ENCODE assay signal across 8 cellular contexts in genomic region chr16:31477220-31478216, GRCh38. TPM values are rescaled to one million over a fixed set of nuclear protein-coding genes. Genes with fewer than 3 reads are reported as not detected.
DNase-seq lines count a peak whose midpoint lies in the region; ATAC-seq, FAIRE-seq and TF ChIP-seq lines count a peak whose summit lies in the region.

No MANE protein-coding gene starts in this region.

- peak overlapping the region; percentile 83 for H3K4me3 ChIP-seq in GM23338
- H3K4me3 ChIP-seq in esophagus squamous epithelium: peak overlapping the region; percentile 35 to 64 (median 48)
- H3K4me3 ChIP-seq in spleen: peak overlapping the region; percentile 35 to 80 (median 46)

- H3K36me3 ChIP-seq in GM23338 (ENCODE audit: insufficient read depth) (no peaks in the 10 kb centered on the region), esophagus squamous epithelium (peaks cover 0 to 48% (median 10%) of the 10 kb centered on the region in 3 donors), spleen (peaks cover 0 to 50% (median 0%) of the 10 kb centered on the region in 6 donors)

- peak; percentile 73 for ATAC-seq in GM23338

- H3K27me3 ChIP-seq in GM23338 (ENCODE audit: insufficient read depth): peaks cover 81% of the 10 kb centered on the region
- peaks cover 0 to 4% (median 0%) of the 10 kb centered on the region in 4 donors for H3K27me3 ChIP-seq in esophagus squamous epithelium
- peaks cover 0 to 69% (median 4%) of the 10 kb centered on the region in 7 donors for H3K27me3 ChIP-seq in spleen (replicated peaks in 1 of 7)

- peaks cover 8% of the 10 kb centered on the region for H3K36me3 Mint-ChIP-seq in GM23338 (ENCODE audit: low read depth)
- no peaks in the 10 kb centered on the region for H3K36me3 Mint-ChIP-seq in T-helper 1 cell treated with Interleukin-12 subunit alpha and Interleukin-12 subunit beta and Interleukin-4 antibody, amounts not matched to agents 30 μg/mL and 1 μg/mL, for 36 hours (ENCODE audit: low read depth)

- H3K4me1 ChIP-seq in GM23338 (ENCODE audit: insufficient read depth): no peaks in the 10 kb centered on the region; the same call in 1 of the 2 replicates
- peaks cover 21 to 63% (median 26%) of the 10 kb centered on the region in 3 donors for H3K4me1 ChIP-seq in esophagus squamous epithelium
- peaks cover under 1 to 72% (median 38%) of the 10 kb centered on the region in 6 donors for H3K4me1 ChIP-seq in spleen

- H3K27ac ChIP-seq in GM23338 (ENCODE audit: low read depth) (no peak overlapping the region), esophagus squamous epithelium (peak overlapping the region; percentile 63 to 80 (median 69)), spleen (peak overlapping the region in 6 of 8 donors; percentile 32 to 84 (median 63))

- peak overlapping the region; percentile 99 for H2AFZ ChIP-seq in GM23338

- H3K4me3 Mint-ChIP-seq in GM23338: peak overlapping the region; percentile 74
- H3K4me3 Mint-ChIP-seq in T-helper 1 cell treated with Interleukin-12 subunit alpha and Interleukin-12 subunit beta and Interleukin-4 antibody, amounts not matched to agents 30 μg/mL and 1 μg/mL, for 36 hours: peak overlapping the region; percentile 69

- no peaks in the 10 kb centered on the region for H3K79me2 ChIP-seq in GM23338 (replicated peaks; ENCODE audit: insufficient read depth)

- TF ChIP-seq CTCF in GM23338 (conservative IDR thresholded peaks at IDR 0.05; ENCODE audit: low read depth in 2 of 2) (peak in 1 of 2 experiments; percentile 51; a peak in 3 of 4 replicates), esophagus squamous epithelium (IDR thresholded peaks at IDR 0.05) (no peak), spleen (IDR thresholded peaks at IDR 0.05 in 8 of 11, conservative IDR thresholded peaks at IDR 0.05 in 3 of 11) (peak in 1 of 11 experiments; percentile 11)

- peaks cover 11% of the 10 kb centered on the region; the same call in 2 of the 3 replicates for H3K4me1 Mint-ChIP-seq in GM23338
- peaks cover 15% of the 10 kb centered on the region for H3K4me1 Mint-ChIP-seq in T-helper 1 cell treated with Interleukin-12 subunit alpha and Interleukin-12 subunit beta and Interleukin-4 antibody, amounts not matched to agents 30 μg/mL and 1 μg/mL, for 36 hours (ENCODE audit: low read depth)

- no peaks in the 10 kb centered on the region for H4K20me1 ChIP-seq in GM23338 (replicated peaks; ENCODE audit: insufficient read depth)

- intact Hi-C loops in esophagus squamous epithelium (cut with DNase I): no loop called here
- intact Hi-C loops in spleen (cut with DNase I; ENCODE audit: low total_unique reads): no loop called here

- no peaks in the 10 kb centered on the region for H3K9me2 ChIP-seq in GM23338 (ENCODE audit: insufficient read depth)

- peaks cover 8% of the 10 kb centered on the region; the same call in 1 of the 2 replicates for H3F3A ChIP-seq in GM23338 (replicated peaks; ENCODE audit: low read depth)

- H3K9me3 Mint-ChIP-seq in GM23338: peaks cover 6% of the 10 kb centered on the region
- H3K9me3 Mint-ChIP-seq in T-helper 1 cell treated with Interleukin-12 subunit alpha and Interleukin-12 subunit beta and Interleukin-4 antibody, amounts not matched to agents 30 μg/mL and 1 μg/mL, for 36 hours: no peaks in the 10 kb centered on the region

- FAIRE-seq in urothelium cell line (lab: Jason Lieb, UNC) (no peak), H54 (lab: Jason Lieb, UNC) (no peak)

- DNase-seq in COLO668 (lab: John Stamatoyannopoulos, UW; ENCODE audit: unreplicated experiment) (peak; percentile 68), GM23338 (ENCODE audit: low spot score) (peak; percentile 91), esophagus squamous epithelium (lab: John Stamatoyannopoulos, UW) (no peak), spleen (peak; percentile 90), urothelium cell line (ENCODE audit: low spot score) (no peak), hepatic stellate cell (ENCODE audit: low spot score) (no peak), H54 (ENCODE audit: insufficient read length, low spot score) (no peak)

- peak overlapping the region; percentile 30; the same call in 1 of the 2 replicates for H3K27ac Mint-ChIP-seq in GM23338
- peak overlapping the region; percentile 15 for H3K27ac Mint-ChIP-seq in T-helper 1 cell treated with Interleukin-12 subunit alpha and Interleukin-12 subunit beta and Interleukin-4 antibody, amounts not matched to agents 30 μg/mL and 1 μg/mL, for 36 hours

- TF ChIP-seq POLR2A in esophagus squamous epithelium (IDR thresholded peaks at IDR 0.05) (no peak), spleen (IDR thresholded peaks at IDR 0.05) (no peak), H54 (IDR thresholded peaks at IDR 0.05; ENCODE audit: low read depth, low read length) (no peak)

- peak overlapping the region; percentile 98 for H3K4me2 ChIP-seq in GM23338

- H3K9me3 ChIP-seq in esophagus squamous epithelium: no peaks in the 10 kb centered on the region
- no peaks in the 10 kb centered on the region for H3K9me3 ChIP-seq in spleen

- peaks cover 66% of the 10 kb centered on the region for H3K27me3 Mint-ChIP-seq in GM23338 (ENCODE audit: insufficient read depth, low read depth, poor library complexity)
- peaks cover 55% of the 10 kb centered on the region for H3K27me3 Mint-ChIP-seq in T-helper 1 cell treated with Interleukin-12 subunit alpha and Interleukin-12 subunit beta and Interleukin-4 antibody, amounts not matched to agents 30 μg/mL and 1 μg/mL, for 36 hours (ENCODE audit: low read depth)

- WGBS in esophagus squamous epithelium, 2 donors: 60 to 61% methylated on average over 17 to 28 of the region's 67 CpGs
- WGBS in spleen, 5 donors: 30 to 57% (median 35%) methylated on average over 34 to 67 of the region's 67 CpGs

RNA-seq across cellular contexts. Expression of gene SLC5A2, which starts 5.4 kb away (rescaled TPM):
- total RNA-seq in GM23338 (2014; rRNA removed; shearing (Covaris generic)): 0.66 and 0.76 TPM in 2 replicates
- polyA plus RNA-seq in GM23338 (2016; fragmentation: Nextera tagmentation; extraction: Ambion mirVana) (3.6 and 7.3 TPM in 2 replicates), spleen (1 to 10 TPM; 1.3 to 2.3 (median 1.7) TPM)
- total RNA-seq in esophagus squamous epithelium (not detected), spleen (1 to 10 TPM in 1 of 7 donors, under 1 TPM in 3, not detected in 3; 0.17 to 1.2 (median 0.53) TPM)

RNA-seq across cellular contexts. Expression of gene TGFB1I1, which starts 5.6 kb away (rescaled TPM):
- total RNA-seq in GM23338 (2014; rRNA removed; shearing (Covaris generic)): 4.1 and 4.2 TPM in 2 replicates
- polyA plus RNA-seq in GM23338 (2016; fragmentation: Nextera tagmentation; extraction: Ambion mirVana) (3.7 and 4.2 TPM in 2 replicates), spleen (10 to 100 TPM; 10.7 to 23.6 (median 13.5) TPM)
- total RNA-seq in esophagus squamous epithelium (10 to 100 TPM in 2 of 4 donors, 1 to 10 TPM in 2; 7.5 to 70.6 (median 11.1) TPM), spleen (10 to 100 TPM; 17.6 to 69.0 (median 36.4) TPM)

RNA-seq across cellular contexts. Expression of gene ARMC5, which starts 18.2 kb away (rescaled TPM):
- total RNA-seq in GM23338 (2014; rRNA removed; shearing (Covaris generic)): 10.2 and 11.3 TPM in 2 replicates
- polyA plus RNA-seq in GM23338 (2016; fragmentation: Nextera tagmentation; extraction: Ambion mirVana): 5.9 and 7.5 TPM in 2 replicates
- total RNA-seq in esophagus squamous epithelium: 10 to 100 TPM in 1 of 4 donors, 1 to 10 TPM in 3; 5.9 to 14.8 (median 9.7) TPM
- total RNA-seq in spleen: 10 to 100 TPM in 6 of 7 donors, 1 to 10 TPM in 1; 9.2 to 13.9 (median 11.7) TPM
- polyA plus RNA-seq in spleen: 10 to 100 TPM in 2 of 3 donors, 1 to 10 TPM in 1; 8.8 to 23.5 (median 16.2) TPM

RNA-seq across cellular contexts. Expression of gene RUSF1, which starts 30.7 kb away (rescaled TPM):
- 26.5 and 36.1 TPM in 2 replicates for total RNA-seq in GM23338 (2014; rRNA removed; shearing (Covaris generic))
- 8.4 and 8.9 TPM in 2 replicates for polyA plus RNA-seq in GM23338 (2016; fragmentation: Nextera tagmentation; extraction: Ambion mirVana)
- 10 to 100 TPM; 33.7 to 52.3 (median 39.1) TPM for total RNA-seq in esophagus squamous epithelium
- total RNA-seq in spleen: 10 to 100 TPM; 43.1 to 73.3 (median 51.4) TPM
- polyA plus RNA-seq in spleen: 10 to 100 TPM; 36.6 to 64.8 (median 42.6) TPM

RNA-seq across cellular contexts. Expression of gene ZNF843, which starts 34.9 kb away (rescaled TPM):
- 0.35 TPM in 1 of 2 replicates, not detected in the other for total RNA-seq in GM23338 (2014; rRNA removed; shearing (Covaris generic))
- polyA plus RNA-seq in GM23338 (2016; fragmentation: Nextera tagmentation; extraction: Ambion mirVana) (not detected in 2 replicates), spleen (under 1 TPM; 0.10 to 0.15 (median 0.12) TPM)
- total RNA-seq in esophagus squamous epithelium (1 to 10 TPM in 1 of 4 donors, under 1 TPM in 3; 0.31 to 1.2 (median 0.95) TPM), spleen (1 to 10 TPM in 2 of 7 donors, under 1 TPM in 5; 0.52 to 1.7 (median 0.69) TPM)

Comparison
In these comparisons a context has a peak if more than half of its experiments do, and no peak if none do; other contexts are left out.
1. DNase-seq: peak in COLO668 (single experiment), GM23338 (single experiment) and spleen (single experiment); none in esophagus squamous epithelium (single experiment), urothelium cell line (single experiment), hepatic stellate cell (single experiment) and H54 (single experiment).
2. Peak in every context shown above with its lines, with median percentiles within 50 percentile points of each other: H3K4me3 ChIP-seq.